ENCODE assay signal across 21 cellular contexts in genomic region chr6:2896741-2897140, GRCh38. TPM values are rescaled to one million over a fixed set of nuclear protein-coding genes. Genes with fewer than 3 reads are reported as not detected.
DNase-seq lines count a peak whose midpoint lies in the region; ATAC-seq and TF ChIP-seq lines count a peak whose summit lies in the region.
"Had no signal": no experiment of that assay in that cellular context is flagged by ENCODE, and none has a peak within 500 bp of the region (broad histone marks: within the 10 kb centered on the region; RNA-seq: fewer than 3 reads in every experiment).

No MANE protein-coding gene starts in this region.

- H3K4me1 Mint-ChIP-seq in activated T-cell treated with anti-CD3 and anti-CD28 coated beads, Interleukin-2, amount 50 U/mL, for 24 hours (ENCODE audit: low read depth), result peaks cover 75% of the 10 kb centered on the region
- H3K4me1 Mint-ChIP-seq in activated T-cell treated with anti-CD3 and anti-CD28 coated beads, Interleukin-2, amount 50 U/mL, for 72 hours (ENCODE audit: low read depth), result peaks cover 87% of the 10 kb centered on the region
- peaks cover 48% of the 10 kb centered on the region for H3K4me1 Mint-ChIP-seq in T-helper 17 cell
- H3K4me1 Mint-ChIP-seq in central memory CD8-positive, alpha-beta T cell, result peaks cover 69% of the 10 kb centered on the region
- peaks cover 78% of the 10 kb centered on the region for H3K4me1 Mint-ChIP-seq in stimulated activated memory B cell treated with anti-CD40 and anti-IgM and Interleukin-4, amounts not matched to agents 10 μg/mL and 1 μg/mL and 100 μg/mL, for 72 hours

- H3K27me3 ChIP-seq in heart left ventricle, result no peaks in the 10 kb centered on the region

- H3K9me3 ChIP-seq in T-helper 17 cell (ENCODE audit: control insufficient read depth, low read length, poor library complexity, severe bottlenecking) (peaks cover 6% of the 10 kb centered on the region), heart left ventricle (no peaks in the 10 kb centered on the region)

- peaks cover 0 to 86% (median 80%) of the 10 kb centered on the region in 9 donors for H3K36me3 ChIP-seq in heart left ventricle

- H3K27ac Mint-ChIP-seq in activated T-cell treated with anti-CD3 and anti-CD28 coated beads, Interleukin-2, amount 50 U/mL, for 24 hours, result no peak overlapping the region
- no peak overlapping the region for H3K27ac Mint-ChIP-seq in activated T-cell treated with anti-CD3 and anti-CD28 coated beads, Interleukin-2, amount 50 U/mL, for 72 hours
- H3K27ac Mint-ChIP-seq in T-helper 17 cell, result peak overlapping the region; percentile 99
- peak overlapping the region; percentile 99 for H3K27ac Mint-ChIP-seq in central memory CD8-positive, alpha-beta T cell (ENCODE audit: low read depth)
- peak overlapping the region; percentile 99 for H3K27ac Mint-ChIP-seq in stimulated activated memory B cell treated with anti-CD40 and anti-IgM and Interleukin-4, amounts not matched to agents 10 μg/mL and 1 μg/mL and 100 μg/mL, for 72 hours

- no peaks in the 10 kb centered on the region for H3K9me3 Mint-ChIP-seq in activated T-cell treated with anti-CD3 and anti-CD28 coated beads, Interleukin-2, amount 50 U/mL, for 24 hours
- H3K9me3 Mint-ChIP-seq in activated T-cell treated with anti-CD3 and anti-CD28 coated beads, Interleukin-2, amount 50 U/mL, for 72 hours, result no peaks in the 10 kb centered on the region
- no peaks in the 10 kb centered on the region for H3K9me3 Mint-ChIP-seq in central memory CD8-positive, alpha-beta T cell
- H3K9me3 Mint-ChIP-seq in stimulated activated memory B cell treated with anti-CD40 and anti-IgM and Interleukin-4, amounts not matched to agents 10 μg/mL and 1 μg/mL and 100 μg/mL, for 72 hours, result no peaks in the 10 kb centered on the region
- H3K9me3 Mint-ChIP-seq: CD8-positive, alpha-beta memory T cell had no signal

- no peak overlapping the region for H3K27ac ChIP-seq in heart left ventricle
- H3K27ac ChIP-seq: PC-9, RWPE1 had no signal

- in situ Hi-C loops in GM13977 (cut with MboI; ENCODE audit: low pct_unique_long_range_greater_than_20kb, low sequenced_read_pairs, unreplicated experiment), result no loop called here

- no peaks in the 10 kb centered on the region for H3K27me3 Mint-ChIP-seq in activated T-cell treated with anti-CD3 and anti-CD28 coated beads, Interleukin-2, amount 50 U/mL, for 24 hours
- no peaks in the 10 kb centered on the region for H3K27me3 Mint-ChIP-seq in activated T-cell treated with anti-CD3 and anti-CD28 coated beads, Interleukin-2, amount 50 U/mL, for 72 hours (ENCODE audit: low read depth)
- no peaks in the 10 kb centered on the region for H3K27me3 Mint-ChIP-seq in T-helper 17 cell
- no peaks in the 10 kb centered on the region for H3K27me3 Mint-ChIP-seq in central memory CD8-positive, alpha-beta T cell
- no peaks in the 10 kb centered on the region for H3K27me3 Mint-ChIP-seq in stimulated activated memory B cell treated with anti-CD40 and anti-IgM and Interleukin-4, amounts not matched to agents 10 μg/mL and 1 μg/mL and 100 μg/mL, for 72 hours

- intact Hi-C loops in heart left ventricle (cut with DNase I), result no loop called here

- peaks cover 0 to 60% (median 10%) of the 10 kb centered on the region in 12 donors for H3K4me1 ChIP-seq in heart left ventricle

- peak overlapping the region; percentile 15 for H3K4me3 Mint-ChIP-seq in activated T-cell treated with anti-CD3 and anti-CD28 coated beads, Interleukin-2, amount 50 U/mL, for 24 hours
- H3K4me3 Mint-ChIP-seq in activated T-cell treated with anti-CD3 and anti-CD28 coated beads, Interleukin-2, amount 50 U/mL, for 72 hours, result peak overlapping the region in 1 of 2 donors; percentile 31
- no peak overlapping the region for H3K4me3 Mint-ChIP-seq in T-helper 17 cell
- H3K4me3 Mint-ChIP-seq in central memory CD8-positive, alpha-beta T cell, result no peak overlapping the region
- H3K4me3 Mint-ChIP-seq in stimulated activated memory B cell treated with anti-CD40 and anti-IgM and Interleukin-4, amounts not matched to agents 10 μg/mL and 1 μg/mL and 100 μg/mL, for 72 hours, result no peak overlapping the region

- TF ChIP-seq POLR2A in heart left ventricle (IDR thresholded peaks at IDR 0.05), result no peak

- no peak overlapping the region for H3K4me3 ChIP-seq in heart left ventricle
- H3K4me3 ChIP-seq: PC-9 had no signal

- DNase-seq in activated T-cell treated with anti-CD3 and anti-CD28 coated beads, Interleukin-2, amount 50 U/mL, for 24 hours, result no peak
- DNase-seq in activated T-cell treated with anti-CD3 and anti-CD28 coated beads, Interleukin-2, amount 50 U/mL, for 72 hours, result no peak
- no peak for DNase-seq in T-helper 17 cell
- no peak for DNase-seq in central memory CD8-positive, alpha-beta T cell (ENCODE audit: low spot score in 2 of 2)
- DNase-seq in GM13977 (ENCODE audit: low spot score), result no peak
- DNase-seq in heart left ventricle, result no peak
- DNase-seq: 8988T; CD8-positive, alpha-beta memory T cell; DMS79; NCI-H1105 treated with DMSO at 0.1 percent for 48 hours; NCI-H1694; NCI-H2081 treated with DMSO at 0.1 percent for 48 hours; NCI-H2227 treated with DMSO at 0.1 percent for 48 hours; NCI-H510A treated with DMSO at 0.1 percent for 48 hours; NCI-H82; PC-9; SIG-M5 had no signal

- H3K36me3 Mint-ChIP-seq in activated T-cell treated with anti-CD3 and anti-CD28 coated beads, Interleukin-2, amount 50 U/mL, for 24 hours (ENCODE audit: low read depth), result peaks cover 93% of the 10 kb centered on the region
- peaks cover 41 to 79% of the 10 kb centered on the region in 2 donors for H3K36me3 Mint-ChIP-seq in activated T-cell treated with anti-CD3 and anti-CD28 coated beads, Interleukin-2, amount 50 U/mL, for 72 hours (ENCODE audit: insufficient read depth in 2 of 2)
- peaks cover 13% of the 10 kb centered on the region for H3K36me3 Mint-ChIP-seq in T-helper 17 cell (ENCODE audit: low read depth)
- peaks cover 88% of the 10 kb centered on the region for H3K36me3 Mint-ChIP-seq in central memory CD8-positive, alpha-beta T cell (ENCODE audit: insufficient read depth)
- peaks cover 93% of the 10 kb centered on the region for H3K36me3 Mint-ChIP-seq in stimulated activated memory B cell treated with anti-CD40 and anti-IgM and Interleukin-4, amounts not matched to agents 10 μg/mL and 1 μg/mL and 100 μg/mL, for 72 hours

- no peak for ATAC-seq in activated T-cell treated with anti-CD3 and anti-CD28 coated beads, Interleukin-2, amount 50 U/mL, for 72 hours (replicated peaks in 1 of 2)
- ATAC-seq in T-helper 17 cell (no peak), HG03097 (IDR thresholded peaks at IDR 0.05; ENCODE audit: low FRiP score, unreplicated experiment) (no peak), heart left ventricle (no peak)
- ATAC-seq in central memory CD8-positive, alpha-beta T cell (replicated peaks; ENCODE audit: extremely low read depth, poor library complexity, severe bottlenecking), result no peak
- no peak for ATAC-seq in stimulated activated memory B cell treated with anti-CD40 and anti-IgM and Interleukin-4, amounts not matched to agents 10 μg/mL and 1 μg/mL and 100 μg/mL, for 72 hours

- TF ChIP-seq CTCF in GM13977 (IDR thresholded peaks at IDR 0.05; ENCODE audit: extremely low read depth, insufficient read depth, missing control alignments), result no peak
- no peak for TF ChIP-seq CTCF in heart left ventricle (IDR thresholded peaks at IDR 0.05)

RNA-seq across cellular contexts. Expression of gene SERPINB9, which starts 6.4 kb away (rescaled TPM):
- total RNA-seq in activated T-cell treated with anti-CD3 and anti-CD28 coated beads, Interleukin-2, amount 50 U/mL, for 72 hours, result 10 to 100 TPM; 70.7 to 96.1 TPM
- total RNA-seq in T-helper 17 cell, result 10 to 100 TPM; 32.9 to 37.7 TPM
- 10 to 100 TPM in 1 of 9 donors, 1 to 10 TPM in 8; 2.1 to 16.7 (median 5.4) TPM for total RNA-seq in heart left ventricle
- 1 to 10 TPM; 2.1 to 2.7 TPM for polyA plus RNA-seq in heart left ventricle
- total RNA-seq: H4 had no signal

RNA-seq across cellular contexts. Expression of gene SERPINB1, which starts 55.1 kb away (rescaled TPM):
- total RNA-seq in activated T-cell treated with anti-CD3 and anti-CD28 coated beads, Interleukin-2, amount 50 U/mL, for 72 hours, result 100 to 1,000 TPM; 131 to 203 TPM
- 10 to 100 TPM; 39.2 to 44.4 TPM for total RNA-seq in T-helper 17 cell
- 10 to 100 TPM; 15.6 to 55.6 (median 23.0) TPM for total RNA-seq in heart left ventricle
- 10 to 100 TPM; 15.4 to 20.4 TPM for polyA plus RNA-seq in heart left ventricle

Comparison
In these comparisons a context has a peak if more than half of its experiments do, and no peak if none do; other contexts are left out.
1. H3K27ac Mint-ChIP-seq: peak in T-helper 17 cell (single experiment), central memory CD8-positive, alpha-beta T cell (single experiment) and stimulated activated memory B cell treated with anti-CD40 and anti-IgM and Interleukin-4, amounts not matched to agents 10 μg/mL and 1 μg/mL and 100 μg/mL, for 72 hours (single experiment); none in activated T-cell treated with anti-CD3 and anti-CD28 coated beads, Interleukin-2, amount 50 U/mL, for 24 hours (single experiment) and activated T-cell treated with anti-CD3 and anti-CD28 coated beads, Interleukin-2, amount 50 U/mL, for 72 hours (single experiment).